Comparison of ENCODE assay signal across 9 cellular contexts in the genomic region with DNA sequence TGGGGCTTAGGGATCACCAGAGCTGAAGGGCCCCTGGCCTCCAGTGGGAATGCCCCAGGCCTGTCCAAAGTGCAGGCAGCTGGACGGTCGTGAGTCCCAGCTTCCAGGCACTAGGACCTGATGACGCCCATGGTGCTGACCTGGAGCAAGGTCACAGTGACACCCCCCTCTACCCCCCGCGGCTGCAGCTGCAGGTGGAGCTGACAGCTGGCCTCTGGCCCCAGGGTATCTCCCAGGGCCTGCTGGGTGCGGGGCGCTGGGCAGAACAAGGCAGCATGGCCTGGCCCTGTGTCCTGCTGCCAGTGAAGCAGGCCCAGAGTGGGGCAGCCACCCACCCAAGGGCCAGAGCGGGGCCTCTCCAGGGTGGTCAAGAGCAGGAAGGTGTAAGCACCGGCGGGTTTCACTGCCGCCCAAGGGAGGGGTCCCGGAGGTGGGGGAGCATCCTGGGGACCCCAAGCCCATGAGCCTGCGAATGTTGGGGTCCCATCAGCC. TPM values are rescaled to one million over a fixed set of nuclear protein-coding genes. Genes with fewer than 3 reads are reported as not detected.
A peak's percentile ranks its signal among the peaks of the same experiment; 100 is the strongest.
DNase-seq lines count a peak whose midpoint lies in the region; TF ChIP-seq lines count a peak whose summit lies in the region.
"Had no signal": no experiment of that assay in that cellular context is flagged by ENCODE, and none has a peak within 500 bp of the region (broad histone marks: within the 10 kb centered on the region; RNA-seq: fewer than 3 reads in every experiment).

No MANE protein-coding gene starts in this region.

- H3K4me3 Mint-ChIP-seq in glutamatergic neuron (ENCODE audit: unreplicated experiment), result no peak overlapping the region

- H3K27me3 ChIP-seq in SU-DHL-6 (ENCODE audit: low read length) (no peaks in the 10 kb centered on the region), skeletal muscle satellite cell (ENCODE audit: control insufficient read depth, insufficient read depth, low read length) (no peaks in the 10 kb centered on the region)

- H3K36me3 ChIP-seq in SU-DHL-6 (ENCODE audit: low read length), result no peaks in the 10 kb centered on the region
- peaks cover 23% of the 10 kb centered on the region for H3K36me3 ChIP-seq in skeletal muscle satellite cell (ENCODE audit: insufficient read depth, low read length)

- H3K4me3 ChIP-seq in SU-DHL-6 (ENCODE audit: insufficient read depth, low read length, poor library complexity, severe bottlenecking), result peak overlapping the region; percentile 81
- peak overlapping the region; percentile 91 for H3K4me3 ChIP-seq in skeletal muscle satellite cell (ENCODE audit: low read length)
- H3K4me3 ChIP-seq in lower leg skin (ENCODE audit: low read depth, poor library complexity, severe bottlenecking), result no peak overlapping the region

- H3K79me2 ChIP-seq in SU-DHL-6 (ENCODE audit: insufficient read depth, low read length), result peaks cover 24% of the 10 kb centered on the region

- 32 to 43% methylated on average over 11 to 12 of the region's 13 CpGs for WGBS in lower leg skin, 2 donors

- H3K9me3 Mint-ChIP-seq in glutamatergic neuron (ENCODE audit: unreplicated experiment), result no peaks in the 10 kb centered on the region
- H3K9me3 Mint-ChIP-seq: nephron had no signal

- peak overlapping the region; percentile 78 for H2AFZ ChIP-seq in SU-DHL-6 (ENCODE audit: low read depth, low read length, severe bottlenecking)

- intact Hi-C loops in lower leg skin (cut with DNase I; ENCODE audit: low total_unique reads), result no loop called here

- H3K4me1 ChIP-seq in skeletal muscle satellite cell (ENCODE audit: control insufficient read depth, insufficient read depth, low read length), result peaks cover 56% of the 10 kb centered on the region

- no peaks in the 10 kb centered on the region for H3K36me3 Mint-ChIP-seq in glutamatergic neuron (ENCODE audit: unreplicated experiment)

- CTCF ChIA-PET in HEK293T (lab: Yijun Ruan, JAX), result interaction anchor here (0.9 kb wide), 1 partner anchor 168 kb away, joined by 3 read pairs; no protein-coding TSS in a partner anchor

- no peak for TF ChIP-seq CTCF in SU-DHL-6 (IDR thresholded peaks at IDR 0.05; ENCODE audit: insufficient read depth, low read length, poor library complexity, severe bottlenecking)
- TF ChIP-seq CTCF in glutamatergic neuron (IDR thresholded peaks at IDR 0.05; ENCODE audit: partially characterized antibody, unreplicated experiment), result no peak
- no peak for TF ChIP-seq CTCF in lower leg skin (IDR thresholded peaks at IDR 0.05)

- no peak overlapping the region for H3K27ac Mint-ChIP-seq in glutamatergic neuron (ENCODE audit: unreplicated experiment)
- H3K27ac Mint-ChIP-seq: nephron had no signal

- H3K4me1 Mint-ChIP-seq in glutamatergic neuron (ENCODE audit: low read depth, unreplicated experiment), result peaks cover 2% of the 10 kb centered on the region

- peaks cover 3% of the 10 kb centered on the region for H3K27me3 Mint-ChIP-seq in glutamatergic neuron (ENCODE audit: unreplicated experiment)

- H3K4me2 ChIP-seq in SU-DHL-6 (ENCODE audit: low read depth, low read length, poor library complexity, severe bottlenecking) (peak overlapping the region; percentile 99), skeletal muscle satellite cell (ENCODE audit: low read length) (peak overlapping the region; percentile 90)

- no peak for TF ChIP-seq POLR2A in lower leg skin (IDR thresholded peaks at IDR 0.05)

- no peaks in the 10 kb centered on the region for H3K9me2 ChIP-seq in SU-DHL-6 (replicated peaks; ENCODE audit: insufficient read depth, low read length)

- POLR2A ChIA-PET in HEK293T (lab: Yijun Ruan, JAX), result interaction anchor here (0.9 to 1.0 kb wide), 2 partner anchors 15 to 42 kb away, joined by 3 to 4 read pairs; no protein-coding TSS in a partner anchor

- H3K27ac ChIP-seq in SU-DHL-6 (ENCODE audit: low read depth, low read length), result peak overlapping the region; percentile 74

- H4K20me1 ChIP-seq in SU-DHL-6 (ENCODE audit: low read depth, low read length), result no peaks in the 10 kb centered on the region

- no peaks in the 10 kb centered on the region; the same call in 1 of the 2 replicates for H3F3A ChIP-seq in SU-DHL-6 (ENCODE audit: insufficient read depth)

- DNase-seq in HEK293T (ENCODE audit: extremely low spot score) (no peak), glutamatergic neuron (peak; percentile 55), lower leg skin (ENCODE audit: low spot score in 2 of 2) (no peak), HCEC 1CT (no peak), GDM1 (lab: John Stamatoyannopoulos, UW) (no peak)
- DNase-seq in stimulated activated CD4-positive, alpha-beta T cell treated with anti-CD3 and anti-CD28 coated beads, Interleukin-2, amount 100 ng/mL, for 48 hours, result no peak

- H3K9me3 ChIP-seq in SU-DHL-6 (ENCODE audit: insufficient read depth, low read length), result no peaks in the 10 kb centered on the region
- H3K9me3 ChIP-seq in skeletal muscle satellite cell (replicated peaks; ENCODE audit: low read length), result no peaks in the 10 kb centered on the region

- H3K9ac ChIP-seq in SU-DHL-6 (ENCODE audit: low read length), result peak overlapping the region; percentile 77
- H3K9ac ChIP-seq in skeletal muscle satellite cell (ENCODE audit: low read depth, low read length), result peak overlapping the region; percentile 89

TF ChIP-seq in HEK293T, 16 proteins besides CTCF, POLR2A, EP300 and RAD21:
- 0 out of 2 replicates have a peak, but pooled peaks have one; percentile 53 for TF ChIP-seq HDGF (IDR thresholded peaks at IDR 0.05; ENCODE audit: borderline replicate concordance)
- TF ChIP-seq ARNT (IDR thresholded peaks at IDR 0.05), result no peak
TF ChIP-seq in HEK293T: peak in this region for 1.

RNA-seq across cellular contexts. Expression of a gene that starts 0.6 kb away (rescaled TPM):
- total RNA-seq in glutamatergic neuron (ENCODE audit: unreplicated experiment) (47.2 TPM), lower leg skin (10 to 100 TPM; 29.6 to 57.1 (median 34.8) TPM)
- total RNA-seq in skeletal muscle satellite cell (2012; rRNA removed), result 129 and 182 TPM in 2 replicates

RNA-seq across cellular contexts. Expression of a gene that starts 7.8 kb away (rescaled TPM):
- total RNA-seq in glutamatergic neuron (ENCODE audit: unreplicated experiment) (136 TPM), lower leg skin (100 to 1,000 TPM; 136 to 206 (median 159) TPM)
- 141 and 146 TPM in 2 replicates for total RNA-seq in skeletal muscle satellite cell (2012; rRNA removed)

RNA-seq across cellular contexts. Expression of a gene that starts 28.1 kb away (rescaled TPM):
- total RNA-seq in glutamatergic neuron (ENCODE audit: unreplicated experiment), result 0.22 TPM
- total RNA-seq in skeletal muscle satellite cell (2012; rRNA removed), result 26.6 and 30.9 TPM in 2 replicates
- total RNA-seq in lower leg skin, result 10 to 100 TPM in 1 of 4 donors, 1 to 10 TPM in 3; 5.4 to 11.6 (median 6.4) TPM

RNA-seq across cellular contexts. Expression of a gene that starts 34.4 kb away (rescaled TPM):
- total RNA-seq in glutamatergic neuron (ENCODE audit: unreplicated experiment) (0.86 TPM), lower leg skin (10 to 100 TPM; 29.2 to 47.2 (median 44.3) TPM)
- total RNA-seq in skeletal muscle satellite cell (2012; rRNA removed), result 18.5 and 22.5 TPM in 2 replicates
